20 cellular contexts compared by ENCODE assay signal in the genomic region with DNA sequence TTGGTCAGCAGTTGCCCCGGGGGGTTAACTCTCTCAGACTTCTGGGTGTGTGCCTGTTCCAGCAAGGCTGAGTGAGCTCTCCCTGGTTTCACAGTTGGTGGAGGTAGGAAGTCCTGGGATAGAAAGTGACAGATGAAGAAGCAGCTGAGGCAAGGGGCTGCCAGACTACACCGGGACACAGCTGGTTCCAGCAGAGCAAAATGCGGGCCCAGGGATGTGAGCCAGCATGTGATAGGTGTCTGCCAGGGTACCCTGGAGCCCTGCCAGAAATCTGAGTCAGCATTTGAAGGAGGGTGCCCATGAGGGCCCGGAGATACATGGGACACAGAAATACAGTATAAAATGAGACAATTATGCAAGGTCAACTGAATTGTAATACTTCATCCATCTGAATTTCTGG.
DNase-seq lines count a peak whose midpoint lies in the region; ATAC-seq, FAIRE-seq and TF ChIP-seq lines count a peak whose summit lies in the region.
"Had no signal": no experiment of that assay in that cellular context is flagged by ENCODE, and none has a peak within 500 bp of the region (broad histone marks: within the 10 kb centered on the region; RNA-seq: fewer than 3 reads in every experiment).

No MANE protein-coding gene starts in this region.

- FAIRE-seq in A549 (lab: Jason Lieb, UNC) = no peak
- FAIRE-seq: frontal cortex had no signal

- H3K27ac Mint-ChIP-seq in activated T-helper 1 cell treated with anti-CD3 and anti-CD28 coated beads, Interleukin-12 subunit alpha, Interleukin-12 subunit beta, Interleukin-2, Interleukin-4 antibody, amounts not matched to agents 30 ng/mL and 10 ng/mL and 1 ng/mL, durations not matched to agents 14 hours and 24 hours and 36 hours = no peak overlapping the region
- H3K27ac Mint-ChIP-seq in effector memory CD8-positive, alpha-beta T cell = no peak overlapping the region
- H3K27ac Mint-ChIP-seq: activated naive CD8-positive, alpha-beta T cell treated with anti-CD3 and anti-CD28 coated beads, Interleukin-2, amount 50 U/mL, for 24 hours had no signal

- ATAC-seq in A549 (no peak), GM21526 (IDR thresholded peaks at IDR 0.05; ENCODE audit: low FRiP score, unreplicated experiment) (no peak), omental fat pad (ENCODE audit: low FRiP score) (no peak)
- no peak for ATAC-seq in effector memory CD8-positive, alpha-beta T cell (replicated peaks)
- ATAC-seq: activated naive CD8-positive, alpha-beta T cell treated with anti-CD3 and anti-CD28 coated beads, Interleukin-2, amount 50 U/mL, for 24 hours had no signal

- H3K9me3 ChIP-seq in A549 = peaks cover 4% of the 10 kb centered on the region; the same call in 2 of the 3 replicates

- DNase-seq in A549 (ENCODE audit: low read depth in 1 of 2, low spot score in 1 of 2) (no peak), RPMI8226 (peak; percentile 82), fibroblast of pulmonary artery (ENCODE audit: low read depth) (peak; percentile 10), myocyte (ENCODE audit: low read depth) (peak; percentile 54), omental fat pad (ENCODE audit: low spot score) (no peak)
- no peak for DNase-seq in activated T-helper 1 cell treated with anti-CD3 and anti-CD28 coated beads, Interleukin-12 subunit alpha, Interleukin-12 subunit beta, Interleukin-2, Interleukin-4 antibody, amounts not matched to agents 30 ng/mL and 10 ng/mL and 1 ng/mL, durations not matched to agents 14 hours and 24 hours and 36 hours (ENCODE audit: low spot score)
- no peak for DNase-seq in effector memory CD8-positive, alpha-beta T cell
- DNase-seq: activated CD4-positive, alpha-beta T cell treated with anti-CD3 and anti-CD28 coated beads for 48 hours; activated CD8-positive, alpha-beta memory T cell treated with anti-CD3 and anti-CD28 coated beads, Interleukin-2, amount 50 U/mL, for 48 hours; activated effector memory CD4-positive, alpha-beta T cell treated with anti-CD3 and anti-CD28 coated beads, Interleukin-2, amount 50 U/mL, for 16 hours; activated naive CD8-positive, alpha-beta T cell treated with anti-CD3 and anti-CD28 coated beads, Interleukin-2, amount 50 U/mL, for 24 hours; kidney glomerular epithelial cell; midbrain; NCI-H1694; stimulated activated CD4-positive, alpha-beta T cell treated with anti-CD3 and anti-CD28 coated beads, Interleukin-15, amount 100 ng/mL, for 24 hours had no signal

- no peaks in the 10 kb centered on the region for H3K36me3 Mint-ChIP-seq in activated T-helper 1 cell treated with anti-CD3 and anti-CD28 coated beads, Interleukin-12 subunit alpha, Interleukin-12 subunit beta, Interleukin-2, Interleukin-4 antibody, amounts not matched to agents 30 ng/mL and 10 ng/mL and 1 ng/mL, durations not matched to agents 14 hours and 24 hours and 36 hours (ENCODE audit: low read depth)
- peaks cover 6% of the 10 kb centered on the region for H3K36me3 Mint-ChIP-seq in effector memory CD8-positive, alpha-beta T cell (ENCODE audit: insufficient read depth)

- intact Hi-C loops in activated T-helper 1 cell treated with anti-CD3 and anti-CD28 coated beads, Interleukin-12 subunit alpha, Interleukin-12 subunit beta, Interleukin-2, Interleukin-4 antibody, amounts not matched to agents 30 ng/mL and 10 ng/mL and 1 ng/mL, durations not matched to agents 14 hours and 24 hours and 36 hours (cut with micrococcal nuclease) = no loop called here

- no peak for TF ChIP-seq EP300 in A549 (IDR thresholded peaks at IDR 0.05)

- no peak overlapping the region for H3K4me2 ChIP-seq in A549

- H3K4me3 ChIP-seq in A549 (no peak overlapping the region), fibroblast of pulmonary artery (replicated peaks; ENCODE audit: low read depth, low read length) (no peak overlapping the region)
- H3K4me3 ChIP-seq: cardiac muscle cell, dorsolateral prefrontal cortex had no signal

- WGBS in A549 (ENCODE audit: missing lambda C conversion rate) = 43% methylated on average over 4 of the region's 4 CpGs

- CTCF ChIA-PET in A549 (lab: Yijun Ruan, JAX) = interaction anchor here (0.8 to 1.6 kb wide), 2 partner anchors 14 to 108 kb away, joined by 3 to 5 read pairs; no protein-coding TSS in a partner anchor

- POLR2A ChIA-PET in A549 (lab: Yijun Ruan, JAX) = no interaction called here

- H3K4me1 ChIP-seq in A549 = no peaks in the 10 kb centered on the region

- TF ChIP-seq RAD21 in A549 (conservative IDR thresholded peaks at IDR 0.05 in 1 of 2, IDR thresholded peaks at IDR 0.05 in 1 of 2) = no peak

- no peaks in the 10 kb centered on the region for H3K4me1 Mint-ChIP-seq in activated T-helper 1 cell treated with anti-CD3 and anti-CD28 coated beads, Interleukin-12 subunit alpha, Interleukin-12 subunit beta, Interleukin-2, Interleukin-4 antibody, amounts not matched to agents 30 ng/mL and 10 ng/mL and 1 ng/mL, durations not matched to agents 14 hours and 24 hours and 36 hours (ENCODE audit: low read depth)
- H3K4me1 Mint-ChIP-seq in effector memory CD8-positive, alpha-beta T cell (ENCODE audit: low read depth in 2 of 2) = no peaks in the 10 kb centered on the region
- H3K4me1 Mint-ChIP-seq: activated naive CD8-positive, alpha-beta T cell treated with anti-CD3 and anti-CD28 coated beads, Interleukin-2, amount 50 U/mL, for 24 hours had no signal

- TF ChIP-seq POLR2A in A549 (IDR thresholded peaks at IDR 0.05; ENCODE audit: low read length) = no peak

- peaks cover 7% of the 10 kb centered on the region for H3K27me3 Mint-ChIP-seq in activated T-helper 1 cell treated with anti-CD3 and anti-CD28 coated beads, Interleukin-12 subunit alpha, Interleukin-12 subunit beta, Interleukin-2, Interleukin-4 antibody, amounts not matched to agents 30 ng/mL and 10 ng/mL and 1 ng/mL, durations not matched to agents 14 hours and 24 hours and 36 hours (ENCODE audit: insufficient read depth)
- H3K27me3 Mint-ChIP-seq in effector memory CD8-positive, alpha-beta T cell = peaks cover 11 to 43% of the 10 kb centered on the region in 2 donors

- no peak for TF ChIP-seq CTCF in A549 (IDR thresholded peaks at IDR 0.05)
- no peak for TF ChIP-seq CTCF in fibroblast of pulmonary artery (IDR thresholded peaks at IDR 0.05; ENCODE audit: low read length, missing control alignments)
- TF ChIP-seq CTCF in omental fat pad (IDR thresholded peaks at IDR 0.05) = no peak

- H3K27ac ChIP-seq in A549 = no peak overlapping the region
- H3K27ac ChIP-seq: C4-2B, cardiac muscle cell, dorsolateral prefrontal cortex had no signal

- peaks cover 6% of the 10 kb centered on the region for H3K9me3 Mint-ChIP-seq in activated T-helper 1 cell treated with anti-CD3 and anti-CD28 coated beads, Interleukin-12 subunit alpha, Interleukin-12 subunit beta, Interleukin-2, Interleukin-4 antibody, amounts not matched to agents 30 ng/mL and 10 ng/mL and 1 ng/mL, durations not matched to agents 14 hours and 24 hours and 36 hours
- no peaks in the 10 kb centered on the region for H3K9me3 Mint-ChIP-seq in effector memory CD8-positive, alpha-beta T cell
- H3K9me3 Mint-ChIP-seq: activated naive CD8-positive, alpha-beta T cell treated with anti-CD3 and anti-CD28 coated beads, Interleukin-2, amount 50 U/mL, for 24 hours had no signal

- H3K4me3 Mint-ChIP-seq in activated T-helper 1 cell treated with anti-CD3 and anti-CD28 coated beads, Interleukin-12 subunit alpha, Interleukin-12 subunit beta, Interleukin-2, Interleukin-4 antibody, amounts not matched to agents 30 ng/mL and 10 ng/mL and 1 ng/mL, durations not matched to agents 14 hours and 24 hours and 36 hours = no peak overlapping the region
- no peak overlapping the region for H3K4me3 Mint-ChIP-seq in effector memory CD8-positive, alpha-beta T cell
- H3K4me3 Mint-ChIP-seq: activated naive CD8-positive, alpha-beta T cell treated with anti-CD3 and anti-CD28 coated beads, Interleukin-2, amount 50 U/mL, for 24 hours had no signal

TF ChIP-seq in A549, 52 proteins besides CTCF, POLR2A, EP300 and RAD21:
- TF ChIP-seq ZFP36 (IDR thresholded peaks at IDR 0.05; ENCODE audit: borderline replicate concordance, partially characterized antibody) = no peak
- TF ChIP-seq MAFK (IDR thresholded peaks at IDR 0.05; ENCODE audit: partially characterized antibody) = peak; percentile 73

Comparison
In these comparisons a context has a peak if more than half of its experiments do, and no peak if none do; other contexts are left out.
1. DNase-seq: peak in RPMI8226 (single experiment), fibroblast of pulmonary artery (single experiment) and myocyte (single experiment); none in A549 (0 of 2), activated T-helper 1 cell treated with anti-CD3 and anti-CD28 coated beads, Interleukin-12 subunit alpha, Interleukin-12 subunit beta, Interleukin-2, Interleukin-4 antibody, amounts not matched to agents 30 ng/mL and 10 ng/mL and 1 ng/mL, durations not matched to agents 14 hours and 24 hours and 36 hours (single experiment), effector memory CD8-positive, alpha-beta T cell (0 of 3) and omental fat pad (single experiment).